8 cellular contexts compared by ENCODE assay signal in the genomic region with DNA sequence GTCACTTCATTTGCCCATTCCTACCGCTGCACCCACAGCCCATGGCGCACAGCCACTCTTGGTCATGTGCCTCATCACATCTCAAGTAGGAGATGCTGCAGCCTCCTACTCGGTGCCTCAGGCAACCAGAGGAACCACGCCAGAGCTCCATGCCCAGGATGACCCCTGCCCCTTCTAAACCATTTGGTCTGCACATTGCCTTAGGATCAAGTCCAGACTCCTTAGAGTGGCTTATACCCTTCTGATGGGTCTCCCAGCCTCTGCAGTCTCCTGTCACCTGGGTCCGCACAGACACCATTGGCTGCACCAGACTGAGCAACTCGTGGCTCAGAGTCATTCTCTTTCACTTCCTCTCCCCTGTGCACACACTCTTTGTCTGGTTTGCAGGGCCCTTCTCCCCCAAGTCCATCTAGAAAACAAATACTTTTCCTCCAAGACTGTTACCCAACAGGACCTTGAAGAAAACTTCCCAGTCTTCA. TPM values are rescaled to one million over a fixed set of nuclear protein-coding genes. Genes with fewer than 3 reads are reported as not detected.
A peak's percentile ranks its signal among the peaks of the same experiment; 100 is the strongest.
DNase-seq lines count a peak whose midpoint lies in the region; ATAC-seq and TF ChIP-seq lines count a peak whose summit lies in the region.

No MANE protein-coding gene starts in this region.

- H3K4me3 Mint-ChIP-seq in activated T-cell treated with anti-CD3 and anti-CD28 coated beads, Interleukin-2, amount 50 U/mL, for 24 hours = no peak overlapping the region
- no peak overlapping the region for H3K4me3 Mint-ChIP-seq in chondrocyte (ENCODE audit: unreplicated experiment)

- H3K9me3 Mint-ChIP-seq in activated T-cell treated with anti-CD3 and anti-CD28 coated beads, Interleukin-2, amount 50 U/mL, for 24 hours = no peaks in the 10 kb centered on the region
- H3K9me3 Mint-ChIP-seq in chondrocyte (ENCODE audit: low read depth) = no peaks in the 10 kb centered on the region

- TF ChIP-seq CTCF in chondrocyte (IDR thresholded peaks at IDR 0.05) = no peak

- H3K36me3 Mint-ChIP-seq in activated T-cell treated with anti-CD3 and anti-CD28 coated beads, Interleukin-2, amount 50 U/mL, for 24 hours (ENCODE audit: low read depth) = no peaks in the 10 kb centered on the region
- H3K36me3 Mint-ChIP-seq in chondrocyte (ENCODE audit: low read depth) = no peaks in the 10 kb centered on the region

- peak; percentile 72 for ATAC-seq in HG02885 (IDR thresholded peaks at IDR 0.05; ENCODE audit: poor library complexity, unreplicated experiment)

- intact Hi-C loops in cardiac septum (cut with DNase I) = loop anchor here (5.0 kb wide), 2 partner anchors 232 to 252 kb away; a partner anchor contains a TSS

- H3K27me3 Mint-ChIP-seq in activated T-cell treated with anti-CD3 and anti-CD28 coated beads, Interleukin-2, amount 50 U/mL, for 24 hours = no peaks in the 10 kb centered on the region
- peaks cover 4% of the 10 kb centered on the region for H3K27me3 Mint-ChIP-seq in chondrocyte (ENCODE audit: low read depth)

- H3K4me1 Mint-ChIP-seq in activated T-cell treated with anti-CD3 and anti-CD28 coated beads, Interleukin-2, amount 50 U/mL, for 24 hours (ENCODE audit: low read depth) = peaks cover 71% of the 10 kb centered on the region
- H3K4me1 Mint-ChIP-seq in chondrocyte (ENCODE audit: low read depth) = peaks cover 15% of the 10 kb centered on the region

- peak overlapping the region; percentile 81 for H3K27ac Mint-ChIP-seq in activated T-cell treated with anti-CD3 and anti-CD28 coated beads, Interleukin-2, amount 50 U/mL, for 24 hours
- H3K27ac Mint-ChIP-seq in chondrocyte (ENCODE audit: unreplicated experiment) = no peak overlapping the region

- no peak for DNase-seq in activated T-cell treated with anti-CD3 and anti-CD28 coated beads, Interleukin-2, amount 50 U/mL, for 24 hours
- DNase-seq in activated T-cell treated with anti-CD3 and anti-CD28 coated beads for 4 hours = no peak
- peak; percentile 19 for DNase-seq in SKM-1 (lab: John Stamatoyannopoulos, UW; ENCODE audit: unreplicated experiment)
- DNase-seq in pons (ENCODE audit: low spot score) = peak; percentile 79
- no peak for DNase-seq in chondrocyte (ENCODE audit: low spot score)
- DNase-seq in COLO829 (ENCODE audit: low spot score) = no peak
- DNase-seq in cardiac septum (ENCODE audit: low spot score) = no peak

RNA-seq across cellular contexts. Expression of a gene that starts 2.2 kb away (rescaled TPM):
- not detected in 3 replicates for total RNA-seq in chondrocyte
- 0.51 TPM for total RNA-seq in cardiac septum

RNA-seq across cellular contexts. Expression of a gene that starts 2.2 kb away (rescaled TPM):
- total RNA-seq in chondrocyte = not detected in 3 replicates
- total RNA-seq in cardiac septum = 0.32 TPM

RNA-seq across cellular contexts. Expression of a gene that starts 31.9 kb away (rescaled TPM):
- total RNA-seq in chondrocyte (0.17 to 0.34 TPM in 2 of 3 replicates, not detected in the other), cardiac septum (2.6 TPM)

RNA-seq across cellular contexts. Expression of a gene that starts 56.4 kb away (rescaled TPM):
- 145 to 183 TPM (median 147 TPM) in 3 replicates for total RNA-seq in chondrocyte
- 565 TPM for total RNA-seq in cardiac septum

RNA-seq across cellular contexts. Expression of a gene that starts 56.6 kb away (rescaled TPM):
- total RNA-seq in chondrocyte = 19.2 to 25.9 TPM (median 19.5 TPM) in 3 replicates
- total RNA-seq in cardiac septum = 29.6 TPM

Comparison
In these comparisons a context has a peak if more than half of its experiments do, and no peak if none do; other contexts are left out.
1. DNase-seq: peak in SKM-1 (single experiment) and pons (single experiment); none in activated T-cell treated with anti-CD3 and anti-CD28 coated beads, Interleukin-2, amount 50 U/mL, for 24 hours (single experiment), activated T-cell treated with anti-CD3 and anti-CD28 coated beads for 4 hours (single experiment), chondrocyte (single experiment), COLO829 (single experiment) and cardiac septum (single experiment).